In genomic region chr20:2455771-2456497, GRCh38 we compare ENCODE assay signal across 16 cellular contexts.
"Had no signal": no experiment of that assay in that cellular context is flagged by ENCODE, and none has a peak within 500 bp of the region (broad histone marks: within the 10 kb centered on the region; RNA-seq: fewer than 3 reads in every experiment).

No MANE protein-coding gene starts in this region.

- H3K4me3 ChIP-seq: gastrocnemius medialis, heart right ventricle, left ventricle myocardium inferior, psoas muscle, right lobe of liver, stomach had no signal

- DNase-seq: activated CD4-positive, alpha-beta T cell treated with anti-CD3 and anti-CD28 coated beads for 36 hours; activated CD8-positive, alpha-beta T cell treated with anti-CD3 and anti-CD28 coated beads, Interleukin-2, amount 10 ng/mL, durations not matched to agents 7 days and 5 days; activated gamma-delta T cell; caudate nucleus; cortex of kidney; effector CD8-positive, alpha-beta T cell; gastrocnemius medialis; heart right ventricle; islet precursor cell; left ventricle myocardium inferior; mesendoderm; psoas muscle; right lobe of liver; stimulated activated CD4-positive, alpha-beta T cell treated with anti-CD3 and anti-CD28 coated beads, Interleukin-2, amount 100 ng/mL, for 24 hours; stomach; SW 1271 had no signal

- H3K4me3 Mint-ChIP-seq: activated CD4-positive, alpha-beta T cell treated with anti-CD3 and anti-CD28 coated beads for 36 hours; activated CD8-positive, alpha-beta T cell treated with anti-CD3 and anti-CD28 coated beads, Interleukin-2, amount 10 ng/mL, durations not matched to agents 7 days and 5 days had no signal

- H3K9me3 ChIP-seq: gastrocnemius medialis, heart right ventricle, left ventricle myocardium inferior, psoas muscle, right lobe of liver, stomach had no signal

- H3K27me3 ChIP-seq: gastrocnemius medialis, heart right ventricle, right lobe of liver, stomach had no signal

- H3K27me3 Mint-ChIP-seq: activated CD4-positive, alpha-beta T cell treated with anti-CD3 and anti-CD28 coated beads for 36 hours had no signal

- ATAC-seq: activated CD4-positive, alpha-beta T cell treated with anti-CD3 and anti-CD28 coated beads for 36 hours; activated CD8-positive, alpha-beta T cell treated with anti-CD3 and anti-CD28 coated beads, Interleukin-2, amount 10 ng/mL, durations not matched to agents 7 days and 5 days; gastrocnemius medialis; heart right ventricle; psoas muscle had no signal

- H3K27ac ChIP-seq: gastrocnemius medialis, heart right ventricle, left ventricle myocardium inferior, psoas muscle, right lobe of liver, stomach had no signal

- H3K4me1 ChIP-seq: gastrocnemius medialis, left ventricle myocardium inferior, psoas muscle, right lobe of liver had no signal

- H3K27ac Mint-ChIP-seq: activated CD4-positive, alpha-beta T cell treated with anti-CD3 and anti-CD28 coated beads for 36 hours; activated CD8-positive, alpha-beta T cell treated with anti-CD3 and anti-CD28 coated beads, Interleukin-2, amount 10 ng/mL, durations not matched to agents 7 days and 5 days had no signal
